In genomic region chr9:1154739-1155138, GRCh38 we compare ENCODE assay signal across 6 cellular contexts.
"Had no signal": no experiment of that assay in that cellular context is flagged by ENCODE, and none has a peak within 500 bp of the region (broad histone marks: within the 10 kb centered on the region; RNA-seq: fewer than 3 reads in every experiment).

No MANE protein-coding gene starts in this region.

- H3K27ac ChIP-seq: KMS-11 had no signal

- ATAC-seq: GM23338, HepG2 had no signal

- DNase-seq: H9, HCEC 1CT, KBM-7 had no signal

- H3K4me3 ChIP-seq: GM23338 had no signal
